ENCODE assay signal across 1 cellular context in genomic region chr12:46362895-46363581, GRCh38.
TF ChIP-seq lines count a peak whose summit lies in the region.

No MANE protein-coding gene starts in this region.

TF ChIP-seq in HCT116, 20 proteins besides CTCF, POLR2A, EP300 and RAD21 (continued from another document):
- TF ChIP-seq MAX (IDR thresholded peaks at IDR 0.05), result no peak
- TF ChIP-seq CEBPB (IDR thresholded peaks at IDR 0.05; ENCODE audit: low read depth), result 0 out of 2 replicates have a peak, but pooled peaks have one; percentile 23
- no peak for TF ChIP-seq EZH2 (IDR thresholded peaks at IDR 0.05)
- no peak for TF ChIP-seq ELF1 (IDR thresholded peaks at IDR 0.05; ENCODE audit: borderline replicate concordance, low read depth)
- no peak for TF ChIP-seq TCF7L2 (IDR thresholded peaks at IDR 0.05; ENCODE audit: borderline replicate concordance, extremely low read depth, insufficient read depth, insufficient read length)
- no peak for TF ChIP-seq JUND (IDR thresholded peaks at IDR 0.05)
- TF ChIP-seq SP1 (IDR thresholded peaks at IDR 0.05; ENCODE audit: low read depth), result peak; percentile 12; the same call in 1 of the 2 replicates
TF ChIP-seq in HCT116: peak in this region for 3.
